In genomic region chr17:17690156-17690737, GRCh38 we compare ENCODE assay signal across 11 cellular contexts. TPM values are rescaled to one million over a fixed set of nuclear protein-coding genes. Genes with fewer than 3 reads are reported as not detected.
DNase-seq lines count a peak whose midpoint lies in the region; ATAC-seq and TF ChIP-seq lines count a peak whose summit lies in the region.
"Had no signal": no experiment of that assay in that cellular context is flagged by ENCODE, and none has a peak within 500 bp of the region (broad histone marks: within the 10 kb centered on the region; RNA-seq: fewer than 3 reads in every experiment).

No MANE protein-coding gene starts in this region.

- H3K27ac Mint-ChIP-seq in MCF 10A (ENCODE audit: low read depth, unreplicated experiment), result peak overlapping the region; percentile 97

- H3K9me3 ChIP-seq in KOPT-K1 (ENCODE audit: insufficient read depth, low read length, poor library complexity, severe bottlenecking), result no peaks in the 10 kb centered on the region

- CTCF ChIA-PET in MCF 10A (lab: Yijun Ruan, JAX), result interaction anchor here (0.7 to 3.6 kb wide), 2 partner anchors 8 to 10 kb away, joined by 3 to 10 read pairs; partner anchors contain the start of gene RAI1

- intact Hi-C loops in MCF 10A (cut with micrococcal nuclease), result loop anchor here (5.0 kb wide), 1 partner anchor 52 kb away; no protein-coding TSS in a partner anchor

- POLR2A ChIA-PET in MCF 10A (lab: Yijun Ruan, JAX), result interaction anchor here (0.6 to 1.4 kb wide), 6 partner anchors 8 to 268 kb away, joined by 3 to 5 read pairs (median 3); no protein-coding TSS in a partner anchor

- peak; percentile 50 for DNase-seq in NCI-H82 (lab: John Stamatoyannopoulos, UW)
- no peak for DNase-seq in NCI-H82 treated with DMSO at 0.1 percent for 48 hours (lab: John Stamatoyannopoulos, UW; ENCODE audit: unreplicated experiment)
- DNase-seq in MCF 10A (ENCODE audit: unreplicated experiment), result no peak
- peak; percentile 47 for DNase-seq in renal cortical epithelial cell (ENCODE audit: low read depth)
- DNase-seq in ecto neural progenitor cell (ENCODE audit: low spot score), result no peak
- DNase-seq in Kasumi-1 (lab: John Stamatoyannopoulos, UW), result no peak
- DNase-seq: immature natural killer cell, NCI-H187 had no signal

- H3K4me3 Mint-ChIP-seq in MCF 10A (ENCODE audit: unreplicated experiment), result no peak overlapping the region
- H3K4me3 Mint-ChIP-seq: immature natural killer cell had no signal

- H3K9me3 Mint-ChIP-seq in MCF 10A (ENCODE audit: unreplicated experiment), result no peaks in the 10 kb centered on the region
- H3K9me3 Mint-ChIP-seq: immature natural killer cell had no signal

- H3K27ac ChIP-seq in KOPT-K1 (ENCODE audit: low read depth, low read length, poor library complexity, severe bottlenecking), result peak overlapping the region; percentile 74

- BruUV-seq in MCF 10A (replicated peaks; lab: Mats Ljungman, UMichigan), result no TSS peak

- TF ChIP-seq CTCF in MCF 10A (IDR thresholded peaks at IDR 0.05; ENCODE audit: unreplicated experiment), result no peak

- H3K4me1 Mint-ChIP-seq in MCF 10A (ENCODE audit: insufficient read depth, unreplicated experiment), result peaks cover 53% of the 10 kb centered on the region

- H3K27me3 Mint-ChIP-seq in MCF 10A (ENCODE audit: insufficient read depth, unreplicated experiment), result no peaks in the 10 kb centered on the region

- peaks cover 1% of the 10 kb centered on the region; the same call in 1 of the 2 replicates for H3K36me3 ChIP-seq in KOPT-K1 (ENCODE audit: insufficient read depth, low read length)

- H3K36me3 Mint-ChIP-seq in MCF 10A (ENCODE audit: insufficient read depth, unreplicated experiment), result peaks cover 10% of the 10 kb centered on the region
- H3K36me3 Mint-ChIP-seq: immature natural killer cell had no signal

- no peak for ATAC-seq in GM21717 (IDR thresholded peaks at IDR 0.05; ENCODE audit: unreplicated experiment)
- ATAC-seq: HepG2 had no signal

RNA-seq across cellular contexts. Expression of gene RAI1, which starts 9.0 kb away (rescaled TPM):
- total RNA-seq in MCF 10A (2022) (30.4 and 34.6 TPM in 2 replicates), renal cortical epithelial cell (9.9 and 25.1 TPM in 2 replicates)

Comparison
In these comparisons a context has a peak if more than half of its experiments do, and no peak if none do; other contexts are left out.
1. DNase-seq: peak in NCI-H82 (single experiment) and renal cortical epithelial cell (single experiment); none in NCI-H82 treated with DMSO at 0.1 percent for 48 hours (single experiment), MCF 10A (single experiment), ecto neural progenitor cell (single experiment) and Kasumi-1 (0 of 2).